ENCODE assay signal across 10 cellular contexts in genomic region chr16:80924372-80924978, GRCh38.
DNase-seq lines count a peak whose midpoint lies in the region; ATAC-seq, FAIRE-seq and TF ChIP-seq lines count a peak whose summit lies in the region.
"Had no signal": no experiment of that assay in that cellular context is flagged by ENCODE, and none has a peak within 500 bp of the region (broad histone marks: within the 10 kb centered on the region; RNA-seq: fewer than 3 reads in every experiment).

No MANE protein-coding gene starts in this region.

- DNase-seq in 8988T = peak; percentile 73
- DNase-seq in GM12891 (ENCODE audit: insufficient read length, low spot score) = peak; percentile 55
- DNase-seq in LHCN-M2 (ENCODE audit: low read depth) = peak; percentile 16
- peak in 2 of 3 experiments; percentile 18 to 44 for DNase-seq in activated CD8-positive, alpha-beta memory T cell treated with anti-CD3 and anti-CD28 coated beads for 48 hours (ENCODE audit: low read depth in 2 of 3, low spot score in 2 of 3)
- peak; percentile 42 to 76 for DNase-seq in foreskin fibroblast
- no peak for DNase-seq in retinal pigment epithelial cell (ENCODE audit: low read depth)
- no peak for DNase-seq in coronary artery (ENCODE audit: low spot score)

- peak; percentile 45 for FAIRE-seq in GM12891 (lab: Jason Lieb, UNC)
- FAIRE-seq: endometrium had no signal

- TF ChIP-seq CTCF in foreskin fibroblast (IDR thresholded peaks at IDR 0.05; ENCODE audit: low read depth, low read length) = peak; percentile 80
- peak; percentile 92 for TF ChIP-seq CTCF in retinal pigment epithelial cell (conservative IDR thresholded peaks at IDR 0.05; ENCODE audit: low read depth, low read length)
- TF ChIP-seq CTCF in coronary artery (IDR thresholded peaks at IDR 0.05) = no peak

- TF ChIP-seq POLR2A in GM12891 (IDR thresholded peaks at IDR 0.05; ENCODE audit: low read depth, low read length) = no peak

- ATAC-seq in GM21825 (IDR thresholded peaks at IDR 0.05; ENCODE audit: unreplicated experiment) = no peak

- no peak overlapping the region for H3K4me3 ChIP-seq in foreskin fibroblast (ENCODE audit: low read depth in 1 of 2, low read length in 2 of 2)
- no peak overlapping the region for H3K4me3 ChIP-seq in retinal pigment epithelial cell (ENCODE audit: low read length)
- H3K4me3 ChIP-seq in coronary artery = no peak overlapping the region
- H3K4me3 ChIP-seq: tibial artery had no signal

- H3K27ac ChIP-seq in coronary artery = no peak overlapping the region
- H3K27ac ChIP-seq: tibial artery had no signal

TF ChIP-seq in GM12891, 5 proteins besides CTCF, POLR2A, EP300 and RAD21:
- TF ChIP-seq SPI1 (IDR thresholded peaks at IDR 0.05; ENCODE audit: low read depth, low read length) = no peak
- TF ChIP-seq TAF1 (IDR thresholded peaks at IDR 0.05; ENCODE audit: low read depth, low read length) = no peak
- no peak for TF ChIP-seq PAX5 (IDR thresholded peaks at IDR 0.05; ENCODE audit: insufficient read depth, low read length, severe bottlenecking)
- TF ChIP-seq POLR2AphosphoS5 (IDR thresholded peaks at IDR 0.05; ENCODE audit: low read depth, low read length) = no peak
- no peak for TF ChIP-seq POU2F2 (IDR thresholded peaks at IDR 0.05; ENCODE audit: low read depth, low read length)

Comparison
In these comparisons a context has a peak if more than half of its experiments do, and no peak if none do; other contexts are left out.
1. DNase-seq: peak in 8988T (single experiment), GM12891 (single experiment), LHCN-M2 (single experiment), activated CD8-positive, alpha-beta memory T cell treated with anti-CD3 and anti-CD28 coated beads for 48 hours (2 of 3) and foreskin fibroblast (2 of 2); none in retinal pigment epithelial cell (single experiment) and coronary artery (single experiment).